In genomic region chr13:20585371-20585770, GRCh38 we compare ENCODE assay signal across 26 cellular contexts. TPM values are rescaled to one million over a fixed set of nuclear protein-coding genes. Genes with fewer than 3 reads are reported as not detected.
DNase-seq lines count a peak whose midpoint lies in the region; ATAC-seq, FAIRE-seq and TF ChIP-seq lines count a peak whose summit lies in the region.
"Had no signal": no experiment of that assay in that cellular context is flagged by ENCODE, and none has a peak within 500 bp of the region (broad histone marks: within the 10 kb centered on the region; RNA-seq: fewer than 3 reads in every experiment).

No MANE protein-coding gene starts in this region.

- H3K4me1 ChIP-seq in endodermal cell (ENCODE audit: control insufficient read depth, insufficient read depth, low read length) = no peaks in the 10 kb centered on the region
- H3K4me1 ChIP-seq in liver (ENCODE audit: control insufficient read depth in 4 of 4, insufficient read depth in 4 of 4, low read length in 3 of 4) = peaks cover 0 to 11% (median 2%) of the 10 kb centered on the region in 4 donors
- peaks cover 10% of the 10 kb centered on the region for H3K4me1 ChIP-seq in mucosa of descending colon (ENCODE audit: low read depth)
- H3K4me1 ChIP-seq: A549; BLaER1 treated with 17β-estradiol and CSF1 and Interleukin-3, amounts not matched to agents 10 nM and 100 nM; Caco-2 had no signal

- H3K9me3 ChIP-seq in endodermal cell (ENCODE audit: control insufficient read depth, low read length) (peaks cover 29% of the 10 kb centered on the region), liver (ENCODE audit: control insufficient read depth in 4 of 4, low read length in 3 of 4) (peaks cover 0 to 3% (median 0%) of the 10 kb centered on the region in 4 donors), mucosa of descending colon (peaks cover 6% of the 10 kb centered on the region)

- no peaks in the 10 kb centered on the region for H3K27me3 Mint-ChIP-seq in endodermal cell (ENCODE audit: insufficient read depth)
- H3K27me3 Mint-ChIP-seq: B cell; CD4-positive, alpha-beta T cell had no signal

- intact Hi-C loops in mucosa of descending colon (cut with DNase I, micrococcal nuclease) = no loop called here

- TF ChIP-seq CTCF in endodermal cell (conservative IDR thresholded peaks at IDR 0.05) (no peak), liver (IDR thresholded peaks at IDR 0.05; ENCODE audit: low read depth, low read length, missing input control) (peak; percentile 20), mucosa of descending colon (IDR thresholded peaks at IDR 0.05) (no peak)

- H3K9me3 Mint-ChIP-seq in endodermal cell = peaks cover 17% of the 10 kb centered on the region
- H3K9me3 Mint-ChIP-seq: CD8-positive, alpha-beta T cell had no signal

- peaks cover 54% of the 10 kb centered on the region for H3K36me3 Mint-ChIP-seq in endodermal cell (ENCODE audit: low read depth)

- H3K9ac ChIP-seq in endodermal cell (ENCODE audit: extremely low read depth, low read length, poor library complexity, severe bottlenecking) (no peak overlapping the region), liver (ENCODE audit: low read depth in 1 of 2, low read length in 2 of 2) (no peak overlapping the region)
- H3K9ac ChIP-seq: BLaER1 treated with 17β-estradiol and CSF1 and Interleukin-3, amounts not matched to agents 10 nM and 100 nM had no signal

- WGBS in endodermal cell (ENCODE audit: insufficient coverage in 1 of 2, insufficient read length in 1 of 2), 2 experiments = 91% methylated on average over 2 of the region's 2 CpGs; no CpG with 5 or more reads in 1 of the 2 experiments
- 44% methylated on average over 2 of the region's 2 CpGs for WGBS in liver

- peak; percentile 95 for ATAC-seq in left lobe of liver
- peak; percentile 76 for ATAC-seq in mucosa of descending colon
- no peak for ATAC-seq in HG02884 (IDR thresholded peaks at IDR 0.05; ENCODE audit: unreplicated experiment)
- ATAC-seq: A549; CD8-positive, alpha-beta T cell; GM12878 had no signal

- H3K36me3 ChIP-seq in endodermal cell (ENCODE audit: control insufficient read depth, insufficient read depth, low read length) = peaks cover 35% of the 10 kb centered on the region
- H3K36me3 ChIP-seq in liver (ENCODE audit: control insufficient read depth in 4 of 4, insufficient read depth in 3 of 4, low read depth in 1 of 4, low read length in 3 of 4) = peaks cover 0 to 15% (median 3%) of the 10 kb centered on the region in 4 donors
- no peaks in the 10 kb centered on the region for H3K36me3 ChIP-seq in mucosa of descending colon (ENCODE audit: low read depth)

- peak overlapping the region; percentile 29 for H3K4me3 ChIP-seq in endodermal cell (ENCODE audit: low read length)
- no peak overlapping the region for H3K4me3 ChIP-seq in liver (ENCODE audit: low read depth in 1 of 3, low read length in 3 of 3)
- no peak overlapping the region for H3K4me3 ChIP-seq in mucosa of descending colon
- H3K4me3 ChIP-seq: A549; BLaER1 treated with 17β-estradiol and CSF1 and Interleukin-3, amounts not matched to agents 10 nM and 100 nM; GM12878 had no signal

- H3K4me3 Mint-ChIP-seq in endodermal cell = no peak overlapping the region
- H3K4me3 Mint-ChIP-seq: B cell; CD4-positive, alpha-beta T cell; CD8-positive, alpha-beta T cell had no signal

- no peak for FAIRE-seq in H54 (lab: Jason Lieb, UNC)
- FAIRE-seq: A549, D721Med, GM12878, GM12892, GM18507 had no signal

- H3K27ac Mint-ChIP-seq in endodermal cell = no peak overlapping the region
- H3K27ac Mint-ChIP-seq: B cell; CD4-positive, alpha-beta T cell; CD8-positive, alpha-beta T cell had no signal

- no peak for TF ChIP-seq POLR2A in H54 (IDR thresholded peaks at IDR 0.05; ENCODE audit: low read depth, low read length)

- TF ChIP-seq RAD21 in liver (IDR thresholded peaks at IDR 0.05) = peak; percentile 47 to 61

- H3K27me3 ChIP-seq in endodermal cell (ENCODE audit: control insufficient read depth, insufficient read depth, low read length, poor library complexity, severe bottlenecking) (no peaks in the 10 kb centered on the region), liver (ENCODE audit: control insufficient read depth in 4 of 4, insufficient read depth in 4 of 4, low read length in 3 of 4) (no peaks in the 10 kb centered on the region)
- H3K27me3 ChIP-seq: BLaER1 treated with 17β-estradiol and CSF1 and Interleukin-3, amounts not matched to agents 10 nM and 100 nM had no signal

- H3K4me1 Mint-ChIP-seq in endodermal cell = no peaks in the 10 kb centered on the region
- H3K4me1 Mint-ChIP-seq: B cell had no signal

- H3K27ac ChIP-seq in endodermal cell (ENCODE audit: low read depth, low read length) (no peak overlapping the region), liver (ENCODE audit: low read depth in 1 of 2, low read length in 2 of 2) (peak overlapping the region in 1 of 2 donors; percentile 24)
- H3K27ac ChIP-seq: 22Rv1; A549; BLaER1 treated with 17β-estradiol and CSF1 and Interleukin-3, amounts not matched to agents 10 nM and 100 nM; C4-2B had no signal

- DNase-seq in endodermal cell (no peak), left lobe of liver (ENCODE audit: low spot score) (peak; percentile 73), mucosa of descending colon (no peak), NOMO-1 (lab: John Stamatoyannopoulos, UW; ENCODE audit: unreplicated experiment in 2 of 2) (no peak), H54 (ENCODE audit: insufficient read length, low spot score) (no peak)
- DNase-seq: AML-193; Caco-2; Calu3; CD4-positive, alpha-beta T cell; CD8-positive, alpha-beta T cell; DMS153; DMS79; DND-41; EL; GDM1 had no signal

TF ChIP-seq in liver, 16 proteins besides CTCF, POLR2A, EP300 and RAD21 (continues in another document):
- TF ChIP-seq EGR1 (IDR thresholded peaks at IDR 0.05; ENCODE audit: low read depth in 2 of 2) (no peak), FOXA1 (IDR thresholded peaks at IDR 0.05) (no peak), ATF3 (IDR thresholded peaks at IDR 0.05) (peak; percentile 18), MAX (IDR thresholded peaks at IDR 0.05) (no peak), JUND (IDR thresholded peaks at IDR 0.05) (peak in 1 of 2 donors; percentile 44), NR2F2 (IDR thresholded peaks at IDR 0.05) (no peak), FOXA2 (IDR thresholded peaks at IDR 0.05) (no peak), TAF1 (conservative IDR thresholded peaks at IDR 0.05) (no peak), ZBTB33 (IDR thresholded peaks at IDR 0.05) (peak; percentile 35), HNF4A (conservative IDR thresholded peaks at IDR 0.05) (peak; percentile 82 to 89), GABPA (IDR thresholded peaks at IDR 0.05 in 1 of 2, conservative IDR thresholded peaks at IDR 0.05 in 1 of 2) (no peak), YY1 (IDR thresholded peaks at IDR 0.05) (peak; percentile 59), SP1 (IDR thresholded peaks at IDR 0.05) (peak; percentile 59)

RNA-seq across cellular contexts. Expression of gene IFT88, which starts 18.4 kb away (rescaled TPM):
- total RNA-seq in endodermal cell = 10 to 100 TPM; 15.2 to 18.7 TPM
- polyA plus RNA-seq in endodermal cell (2013, experiment 1 of 2) = 14.5 TPM
- polyA plus RNA-seq in endodermal cell (2013, experiment 2 of 2) = 13.5 TPM
- 7.9 TPM for total RNA-seq in left lobe of liver
- 10 to 100 TPM in 1 of 2 donors, 1 to 10 TPM in 1; 7.1 to 18.7 TPM for total RNA-seq in liver
- polyA plus RNA-seq in liver = 10 to 100 TPM in 1 of 2 donors, 1 to 10 TPM in 1; 7.5 to 13.5 TPM
- 10 to 100 TPM; 17.2 to 23.4 (median 19.7) TPM for total RNA-seq in mucosa of descending colon

RNA-seq across cellular contexts. Expression of gene CRYL1, which starts 59.7 kb away (rescaled TPM):
- total RNA-seq in endodermal cell = 1 to 10 TPM; 1.7 to 4.1 TPM
- 6.6 TPM for polyA plus RNA-seq in endodermal cell (2013, experiment 1 of 2)
- polyA plus RNA-seq in endodermal cell (2013, experiment 2 of 2) = 4.6 TPM
- total RNA-seq in left lobe of liver = 174 TPM
- 100 to 1,000 TPM in 1 of 2 donors, 10 to 100 TPM in 1; 87.8 to 179 TPM for total RNA-seq in liver
- 100 to 1,000 TPM; 162 to 174 TPM for polyA plus RNA-seq in liver
- total RNA-seq in mucosa of descending colon = 100 to 1,000 TPM in 2 of 3 donors, 10 to 100 TPM in 1; 49.2 to 141 (median 106) TPM

Comparison
In these comparisons a context has a peak if more than half of its experiments do, and no peak if none do; other contexts are left out.
1. RNA of gene CRYL1, which starts 59.7 kb away (total RNA-seq): 87.8 to 179 TPM in liver, 174 TPM in left lobe of liver (single experiment) and 49.2 to 141 TPM in mucosa of descending colon; 1.7 to 4.1 TPM in endodermal cell; every median in the first group is over 4 times any median in the second.